Comparison of ENCODE assay signal across 19 cellular contexts in the genomic region with DNA sequence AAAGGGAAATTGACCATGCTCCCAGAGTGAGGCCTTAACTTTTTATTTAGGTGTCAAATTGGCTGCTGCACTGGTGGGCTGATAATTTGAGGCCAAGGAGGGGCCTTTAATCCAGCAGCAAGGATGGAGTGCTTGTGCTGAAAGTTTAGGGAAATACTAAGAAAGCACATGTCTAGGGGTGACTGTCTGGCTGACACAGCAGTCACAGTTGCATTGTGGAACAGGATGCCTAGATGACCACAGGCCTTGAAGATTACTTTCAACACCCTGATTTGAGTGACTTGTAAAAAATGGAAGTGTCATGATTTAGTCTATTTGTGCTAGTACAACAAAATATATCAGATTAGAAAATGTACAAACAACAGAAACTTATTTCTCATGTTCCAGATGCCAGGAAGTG. TPM values are rescaled to one million over a fixed set of nuclear protein-coding genes. Genes with fewer than 3 reads are reported as not detected.
DNase-seq lines count a peak whose midpoint lies in the region; ATAC-seq, FAIRE-seq and TF ChIP-seq lines count a peak whose summit lies in the region.
"Had no signal": no experiment of that assay in that cellular context is flagged by ENCODE, and none has a peak within 500 bp of the region (broad histone marks: within the 10 kb centered on the region; RNA-seq: fewer than 3 reads in every experiment).

No MANE protein-coding gene starts in this region.

- H3K36me3 ChIP-seq in KMS-11 (ENCODE audit: insufficient read depth), result no peaks in the 10 kb centered on the region
- H3K36me3 ChIP-seq in astrocyte (ENCODE audit: insufficient read depth, low read length), result no peaks in the 10 kb centered on the region
- H3K36me3 ChIP-seq in trophoblast cell (ENCODE audit: control insufficient read depth in 1 of 2, insufficient read depth in 2 of 2, low read length in 2 of 2), result no peaks in the 10 kb centered on the region
- H3K36me3 ChIP-seq in esophagus squamous epithelium, result no peaks in the 10 kb centered on the region
- H3K36me3 ChIP-seq: BE2C, HAP-1 had no signal

- no peak overlapping the region for H3K14ac ChIP-seq in trophoblast cell (ENCODE audit: low read length)

- no peaks in the 10 kb centered on the region for H4K20me1 ChIP-seq in KMS-11 (ENCODE audit: insufficient read depth)
- no peaks in the 10 kb centered on the region for H4K20me1 ChIP-seq in astrocyte (ENCODE audit: insufficient read depth, low read length)

- no peak overlapping the region for H2BK120ac ChIP-seq in trophoblast cell (ENCODE audit: insufficient read depth, low read length, poor library complexity)

- no peak overlapping the region; the same call in 1 of the 2 replicates for H3K27ac ChIP-seq in KMS-11
- H3K27ac ChIP-seq in astrocyte (ENCODE audit: low read depth, low read length), result no peak overlapping the region
- H3K27ac ChIP-seq in trophoblast cell (ENCODE audit: low read depth, low read length), result no peak overlapping the region
- H3K27ac ChIP-seq in esophagus squamous epithelium, result no peak overlapping the region
- H3K27ac ChIP-seq: C4-2B had no signal

- H3K4me2 ChIP-seq in KMS-11, result no peak overlapping the region
- H3K4me2 ChIP-seq in astrocyte (ENCODE audit: low read length), result no peak overlapping the region
- H3K4me2 ChIP-seq in trophoblast cell (ENCODE audit: low read length), result no peak overlapping the region

- H4K91ac ChIP-seq in trophoblast cell (ENCODE audit: low read depth, low read length), result no peak overlapping the region

- peak overlapping the region; percentile 24 for H2BK12ac ChIP-seq in trophoblast cell (ENCODE audit: low read length)

- H2AK5ac ChIP-seq in trophoblast cell (ENCODE audit: low read length), result no peak overlapping the region

- no peak overlapping the region for H3K4me3 Mint-ChIP-seq in astrocyte (ENCODE audit: unreplicated experiment)
- H3K4me3 Mint-ChIP-seq: CD8-positive, alpha-beta T cell had no signal

- H3K27ac Mint-ChIP-seq in astrocyte (ENCODE audit: unreplicated experiment), result peak overlapping the region; percentile 12
- H3K27ac Mint-ChIP-seq: CD8-positive, alpha-beta T cell had no signal

- H4K8ac ChIP-seq in trophoblast cell (ENCODE audit: low read depth, low read length), result no peak overlapping the region

- no peak overlapping the region for H3K4me3 ChIP-seq in KMS-11 (IDR thresholded peaks at IDR 0.05; ENCODE audit: insufficient read depth, low read depth, low read length)
- H3K4me3 ChIP-seq in astrocyte (ENCODE audit: insufficient read depth, low read depth, low read length), result no peak overlapping the region
- no peak overlapping the region for H3K4me3 ChIP-seq in trophoblast cell (ENCODE audit: low read depth, low read length)
- no peak overlapping the region for H3K4me3 ChIP-seq in esophagus squamous epithelium
- H3K4me3 ChIP-seq: HAP-1 had no signal

- H2AFZ ChIP-seq in KMS-11 (ENCODE audit: low read depth), result peak overlapping the region; percentile 30; the same call in 1 of the 2 replicates
- no peak overlapping the region for H2AFZ ChIP-seq in astrocyte (ENCODE audit: low read depth, low read length)
- H2AFZ ChIP-seq in trophoblast cell (ENCODE audit: insufficient read depth, low read length, poor library complexity), result no peak overlapping the region

- H3K27me3 ChIP-seq in KMS-11 (ENCODE audit: insufficient read depth, low read depth) (no peaks in the 10 kb centered on the region), astrocyte (ENCODE audit: insufficient read depth, low read length) (peaks cover 12% of the 10 kb centered on the region), trophoblast cell (ENCODE audit: insufficient read depth, low read length) (no peaks in the 10 kb centered on the region), esophagus squamous epithelium (no peaks in the 10 kb centered on the region)
- H3K27me3 ChIP-seq: BE2C had no signal

- no peaks in the 10 kb centered on the region for H3K79me1 ChIP-seq in trophoblast cell (ENCODE audit: low read length)

- no peak for TF ChIP-seq POLR2A in esophagus squamous epithelium (IDR thresholded peaks at IDR 0.05)

- no peak for ATAC-seq in GM19463 (IDR thresholded peaks at IDR 0.05; ENCODE audit: unreplicated experiment)
- ATAC-seq: CD8-positive, alpha-beta T cell had no signal

- H3K9ac ChIP-seq in KMS-11, result no peak overlapping the region
- no peak overlapping the region for H3K9ac ChIP-seq in astrocyte (ENCODE audit: low read length)
- no peak overlapping the region for H3K9ac ChIP-seq in trophoblast cell (ENCODE audit: low read length)

- peaks cover 58% of the 10 kb centered on the region for H3K4me1 Mint-ChIP-seq in astrocyte (ENCODE audit: low read depth, unreplicated experiment)

- H3K79me2 ChIP-seq in KMS-11 (ENCODE audit: insufficient read depth, low read depth) (no peaks in the 10 kb centered on the region), astrocyte (ENCODE audit: insufficient read depth, low read length) (no peaks in the 10 kb centered on the region), trophoblast cell (ENCODE audit: control insufficient read depth, insufficient read depth, low read length, poor library complexity) (no peaks in the 10 kb centered on the region)

- H3K36me3 Mint-ChIP-seq in astrocyte (ENCODE audit: low read depth, unreplicated experiment), result no peaks in the 10 kb centered on the region
- H3K36me3 Mint-ChIP-seq: CD8-positive, alpha-beta T cell had no signal

- H3K4ac ChIP-seq in trophoblast cell (ENCODE audit: low read depth, low read length), result no peak overlapping the region

- no peaks in the 10 kb centered on the region for H3K9me3 ChIP-seq in astrocyte (ENCODE audit: insufficient read depth, low read depth, low read length)
- no peaks in the 10 kb centered on the region for H3K9me3 ChIP-seq in trophoblast cell (ENCODE audit: insufficient read depth, low read depth, low read length)
- H3K9me3 ChIP-seq in esophagus squamous epithelium, result no peaks in the 10 kb centered on the region
- H3K9me3 ChIP-seq: BE2C, HAP-1 had no signal

- H3K4me1 ChIP-seq in KMS-11 (ENCODE audit: low read depth, poor library complexity, severe bottlenecking), result peaks cover 20% of the 10 kb centered on the region
- H3K4me1 ChIP-seq in astrocyte (ENCODE audit: insufficient read depth, low read length), result no peaks in the 10 kb centered on the region
- peaks cover 4 to 11% of the 10 kb centered on the region in 2 experiments for H3K4me1 ChIP-seq in trophoblast cell (ENCODE audit: control insufficient read depth in 1 of 2, insufficient read depth in 2 of 2, low read length in 2 of 2)
- no peaks in the 10 kb centered on the region for H3K4me1 ChIP-seq in esophagus squamous epithelium
- H3K4me1 ChIP-seq: BE2C, HAP-1 had no signal

- no peak overlapping the region for H3K23ac ChIP-seq in trophoblast cell (ENCODE audit: low read length)

- no peak for FAIRE-seq in astrocyte (lab: Jason Lieb, UNC)
- FAIRE-seq: A204.1, D721Med, GM12892, HTR-8/SVneo had no signal

- no peaks in the 10 kb centered on the region for H3K9me3 Mint-ChIP-seq in astrocyte (ENCODE audit: unreplicated experiment)
- H3K9me3 Mint-ChIP-seq: CD8-positive, alpha-beta T cell had no signal

- peak; percentile 26 for DNase-seq in SKM-1 (lab: John Stamatoyannopoulos, UW; ENCODE audit: unreplicated experiment)
- no peak for DNase-seq in astrocyte (ENCODE audit: low read depth)
- DNase-seq in trophoblast cell, result no peak
- DNase-seq in SW 1271 (lab: John Stamatoyannopoulos, UW), result no peak
- no peak for DNase-seq in esophagus squamous epithelium (lab: John Stamatoyannopoulos, UW)
- DNase-seq: BE2C; CD8-positive, alpha-beta T cell; COR-L47; DND-41; GDM1; GOT3 had no signal

- no peaks in the 10 kb centered on the region for H3K27me3 Mint-ChIP-seq in astrocyte (ENCODE audit: low read depth, unreplicated experiment)

- no peak overlapping the region for H4K12ac ChIP-seq in trophoblast cell (ENCODE audit: low read depth, low read length)

- intact Hi-C loops in esophagus squamous epithelium (cut with DNase I), result no loop called here

- no peak for TF ChIP-seq CTCF in KMS-11 (conservative IDR thresholded peaks at IDR 0.05; ENCODE audit: low read depth, low read length)
- TF ChIP-seq CTCF in astrocyte (IDR thresholded peaks at IDR 0.05; ENCODE audit: insufficient read depth, low read depth, low read length), result no peak
- no peak for TF ChIP-seq CTCF in esophagus squamous epithelium (IDR thresholded peaks at IDR 0.05)

- H3K18ac ChIP-seq in trophoblast cell (ENCODE audit: low read length), result no peak overlapping the region

- H2BK5ac ChIP-seq in trophoblast cell (ENCODE audit: low read depth, low read length, poor library complexity), result no peak overlapping the region

RNA-seq across cellular contexts. Expression of gene ZNF697, which starts 57.7 kb away (rescaled TPM):
- total RNA-seq in astrocyte (46.1 and 58.4 TPM in 2 replicates), esophagus squamous epithelium (1 to 10 TPM in 2 of 4 donors, under 1 TPM in 2; 0.34 to 3.3 (median 1.4) TPM)
- polyA plus RNA-seq in trophoblast cell (2013), result 14.6 and 15.5 TPM in 2 replicates
- total RNA-seq: CD8-positive, alpha-beta T cell had no signal

Comparison
In these comparisons a context has a peak if more than half of its experiments do, and no peak if none do; other contexts are left out.
1. RNA of gene ZNF697, which starts 57.7 kb away (total RNA-seq): 46.1 to 58.4 TPM in astrocyte; 0.34 to 3.3 TPM in esophagus squamous epithelium; every median in the first group is over 10 times any median in the second.